In the genomic region with DNA sequence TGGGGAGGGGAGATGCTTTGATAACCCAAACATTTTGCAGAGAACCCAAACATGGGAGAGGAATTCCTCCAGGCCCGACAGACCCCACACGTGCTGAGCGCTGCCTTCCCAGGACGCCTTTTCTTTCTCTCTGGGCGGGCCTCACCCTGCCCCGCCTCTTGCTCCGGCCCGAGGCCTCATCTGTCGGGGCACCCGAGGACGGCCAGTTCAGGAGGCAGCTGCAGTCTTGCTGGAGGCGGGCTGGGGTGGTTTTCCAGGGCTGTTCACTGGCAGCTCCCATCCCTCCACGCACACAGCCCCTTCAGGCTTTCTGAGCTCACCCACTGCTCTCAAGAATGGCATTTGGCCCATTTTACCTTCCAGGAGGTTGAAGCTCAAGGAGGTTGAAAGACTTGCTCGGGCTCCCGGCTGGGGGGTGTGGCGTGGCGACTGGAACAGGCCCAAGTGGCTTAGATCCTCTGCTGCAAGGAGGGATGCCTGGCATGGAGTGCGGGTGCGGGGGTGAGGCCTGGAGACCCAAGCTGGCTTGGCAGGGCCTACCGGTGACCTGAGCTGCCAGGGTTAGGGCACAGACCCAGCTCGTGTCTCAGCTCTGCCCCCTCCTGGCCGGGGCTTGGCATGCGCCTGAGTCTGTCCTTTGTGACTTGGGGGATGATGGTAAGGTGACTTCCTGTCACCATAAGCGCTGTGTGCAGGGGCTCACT, we compare ENCODE assay signal across 8 cellular contexts.
DNase-seq lines count a peak whose midpoint lies in the region; ATAC-seq lines count a peak whose summit lies in the region.

No MANE protein-coding gene starts in this region.

- no peak overlapping the region for H3K4me3 Mint-ChIP-seq in T-helper 2 cell treated with Interferon-gamma antibody and Interleukin-4, amounts not matched to agents 5 μg/mL and 100 μg/mL, for 36 hours

- H3K9me3 Mint-ChIP-seq in T-helper 2 cell treated with Interferon-gamma antibody and Interleukin-4, amounts not matched to agents 5 μg/mL and 100 μg/mL, for 36 hours, result no peaks in the 10 kb centered on the region

- peak; percentile 83 for DNase-seq in GM03348 (ENCODE audit: low spot score)
- peak; percentile 89 for DNase-seq in HuH-7 (ENCODE audit: low spot score)
- DNase-seq in T-helper 2 cell treated with Interferon-gamma antibody and Interleukin-4, amounts not matched to agents 5 μg/mL and 100 μg/mL, for 36 hours (ENCODE audit: low spot score), result peak; percentile 27
- DNase-seq in caudate nucleus (lab: John Stamatoyannopoulos, UW), result peak in 41 of 61 donors; percentile 22 to 77 (median 49)
- DNase-seq in left kidney (ENCODE audit: low read depth, low spot score), result peak; percentile 75
- peak; percentile 58 to 60 for DNase-seq in stimulated activated CD8-positive, alpha-beta memory T cell treated with anti-CD3 and anti-CD28 coated beads, Interleukin-2, amount 100 ng/mL, for 48 hours (ENCODE audit: low read depth in 2 of 2)
- DNase-seq in NCI-H2227 (lab: John Stamatoyannopoulos, UW; ENCODE audit: unreplicated experiment), result no peak

- H3K27ac Mint-ChIP-seq in T-helper 2 cell treated with Interferon-gamma antibody and Interleukin-4, amounts not matched to agents 5 μg/mL and 100 μg/mL, for 36 hours, result no peak overlapping the region

- H3K27me3 Mint-ChIP-seq in T-helper 2 cell treated with Interferon-gamma antibody and Interleukin-4, amounts not matched to agents 5 μg/mL and 100 μg/mL, for 36 hours (ENCODE audit: low read depth), result no peaks in the 10 kb centered on the region

- peak overlapping the region; percentile 46 for H3K27ac ChIP-seq in caudate nucleus (ENCODE audit: low read depth, low read length)

- H3K36me3 Mint-ChIP-seq in T-helper 2 cell treated with Interferon-gamma antibody and Interleukin-4, amounts not matched to agents 5 μg/mL and 100 μg/mL, for 36 hours (ENCODE audit: low read depth), result no peaks in the 10 kb centered on the region

- H3K4me1 Mint-ChIP-seq in T-helper 2 cell treated with Interferon-gamma antibody and Interleukin-4, amounts not matched to agents 5 μg/mL and 100 μg/mL, for 36 hours (ENCODE audit: low read depth), result no peaks in the 10 kb centered on the region

- ATAC-seq in GM18909 (IDR thresholded peaks at IDR 0.05; ENCODE audit: poor library complexity, unreplicated experiment), result no peak
